ENCODE assay signal across 2 cellular contexts in the genomic region with DNA sequence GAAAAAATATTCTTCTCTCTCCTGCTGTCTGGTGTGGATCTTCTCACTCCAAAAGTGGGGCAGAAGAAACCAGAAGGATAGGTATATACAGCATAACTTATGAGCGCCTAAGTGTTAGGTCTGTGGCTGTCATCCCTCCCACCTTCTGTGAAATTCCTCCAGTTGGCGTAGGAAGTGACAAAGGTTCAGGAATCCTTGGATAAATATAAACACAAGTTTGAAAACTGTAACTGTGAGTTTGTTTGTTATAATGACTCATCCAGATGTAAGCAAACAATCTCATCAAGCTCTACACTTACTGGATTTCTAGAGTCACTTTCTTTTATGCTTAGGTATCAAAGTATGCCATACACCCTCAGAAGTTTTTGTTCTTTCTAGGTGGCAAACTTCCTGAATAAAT.
TF ChIP-seq lines count a peak whose summit lies in the region.

No MANE protein-coding gene starts in this region.

TF ChIP-seq in IMR-90, 13 proteins besides CTCF, POLR2A, EP300 and RAD21 (continued from another document):
- TF ChIP-seq MAFK (IDR thresholded peaks at IDR 0.05; ENCODE audit: low read depth, low read length), result no peak
- TF ChIP-seq ELK1 (IDR thresholded peaks at IDR 0.05; ENCODE audit: borderline replicate concordance, low read depth, low read length), result no peak

TF ChIP-seq in liver, 16 proteins besides CTCF, POLR2A, EP300 and RAD21 (continued from another document):
- TF ChIP-seq, protein P1, sequence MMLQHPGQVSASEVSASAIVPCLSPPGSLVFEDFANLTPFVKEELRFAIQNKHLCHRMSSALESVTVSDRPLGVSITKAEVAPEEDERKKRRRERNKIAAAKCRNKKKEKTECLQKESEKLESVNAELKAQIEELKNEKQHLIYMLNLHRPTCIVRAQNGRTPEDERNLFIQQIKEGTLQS (IDR thresholded peaks at IDR 0.05), result peak; percentile 41
- no peak for TF ChIP-seq REST (IDR thresholded peaks at IDR 0.05)
- TF ChIP-seq MAX (IDR thresholded peaks at IDR 0.05), result no peak
- TF ChIP-seq RXRA (IDR thresholded peaks at IDR 0.05), result no peak
- TF ChIP-seq NR2F2 (IDR thresholded peaks at IDR 0.05), result no peak
- no peak for TF ChIP-seq YY1 (IDR thresholded peaks at IDR 0.05)
- TF ChIP-seq HNF4A (conservative IDR thresholded peaks at IDR 0.05), result peak; percentile 17 to 19
- TF ChIP-seq GABPA (IDR thresholded peaks at IDR 0.05 in 1 of 2, conservative IDR thresholded peaks at IDR 0.05 in 1 of 2), result no peak
- no peak for TF ChIP-seq TAF1 (conservative IDR thresholded peaks at IDR 0.05)
- TF ChIP-seq EGR1 (IDR thresholded peaks at IDR 0.05; ENCODE audit: low read depth in 2 of 2), result no peak
- TF ChIP-seq JUND (IDR thresholded peaks at IDR 0.05), result peak in 1 of 2 donors; percentile 68
- TF ChIP-seq FOXA2 (IDR thresholded peaks at IDR 0.05), result no peak
